Comparison of ENCODE assay signal across 34 cellular contexts in the genomic region with DNA sequence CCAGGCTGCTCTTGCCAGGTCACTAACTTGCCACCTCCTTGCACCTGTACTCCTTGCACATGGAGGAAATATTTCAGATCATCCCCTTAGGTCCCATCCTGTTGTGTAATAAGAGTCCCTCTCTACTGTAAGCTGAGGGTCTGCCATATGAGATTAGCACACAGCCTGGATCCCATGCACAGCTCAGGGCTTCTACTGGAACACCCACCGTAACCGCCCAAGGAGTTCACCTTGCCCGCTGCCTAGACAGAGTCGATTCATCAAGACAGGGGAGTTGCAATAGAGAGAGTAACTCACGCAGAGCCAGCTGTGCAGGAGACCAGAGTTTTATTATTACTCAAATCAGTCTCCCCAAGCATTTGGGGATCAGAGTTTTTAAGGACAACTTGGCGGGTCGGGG.
"Had no signal": no experiment of that assay in that cellular context is flagged by ENCODE, and none has a peak within 500 bp of the region (broad histone marks: within the 10 kb centered on the region; RNA-seq: fewer than 3 reads in every experiment).

No MANE protein-coding gene starts in this region.

- H3K4me2 ChIP-seq: KMS-11 had no signal

- H3K36me3 ChIP-seq: MG63 had no signal

- H3K27me3 ChIP-seq: MG63 had no signal

- H3K9me3 ChIP-seq: MG63 had no signal

- DNase-seq: Karpas-422, Kasumi-1, MG63, MM.1S, MV-4-11, NCI-H1048, NCI-H1092, NCI-H1092 treated with DMSO at 0.1 percent for 48 hours, NCI-H1105, NCI-H1105 treated with DMSO at 0.1 percent for 48 hours, NCI-H1417, NCI-H1417 treated with DMSO at 0.1 percent for 48 hours, NCI-H1436, NCI-H1436 treated with DMSO at 0.1 percent for 48 hours, NCI-H146, NCI-H1694, NCI-H1694 treated with DMSO at 0.1 percent for 48 hours, NCI-H187, NCI-H187 treated with DMSO at 0.1 percent for 48 hours, NCI-H1930, NCI-H2029, NCI-H2029 treated with DMSO at 0.1 percent for 48 hours, NCI-H2081, NCI-H2081 treated with DMSO at 0.1 percent for 48 hours, NCI-H2107, NCI-H2171, NCI-H2171 treated with DMSO at 0.1 percent for 48 hours, NCI-H2227 treated with DMSO at 0.1 percent for 48 hours, NCI-H226, NCI-H345, NCI-H446, NCI-H446 treated with DMSO at 0.1 percent for 48 hours, NCI-H510A had no signal

- H3K4me3 ChIP-seq: MG63 had no signal

- H3K9ac ChIP-seq: KMS-11 had no signal

- H3K27ac ChIP-seq: KMS-11 had no signal
